In genomic region chr1:167489581-167490340, GRCh38 we compare ENCODE assay signal across 12 cellular contexts. TPM values are rescaled to one million over a fixed set of nuclear protein-coding genes. Genes with fewer than 3 reads are reported as not detected.
A peak's percentile ranks its signal among the peaks of the same experiment; 100 is the strongest.
DNase-seq lines count a peak whose midpoint lies in the region; ATAC-seq and TF ChIP-seq lines count a peak whose summit lies in the region.
"Had no signal": no experiment of that assay in that cellular context is flagged by ENCODE, and none has a peak within 500 bp of the region (broad histone marks: within the 10 kb centered on the region; RNA-seq: fewer than 3 reads in every experiment).

No MANE protein-coding gene starts in this region.

- H2BK120ac ChIP-seq in H9 (ENCODE audit: low read depth, low read length, poor library complexity, severe bottlenecking) (no peak overlapping the region), mesenchymal stem cell (ENCODE audit: low read depth, low read length) (no peak overlapping the region)

- H3K9me3 ChIP-seq in H9 (ENCODE audit: control insufficient read depth, low read depth, low read length) (no peaks in the 10 kb centered on the region), neural progenitor cell (ENCODE audit: low read depth) (no peaks in the 10 kb centered on the region), mesenchymal stem cell (ENCODE audit: control insufficient read depth, low read length) (no peaks in the 10 kb centered on the region)
- H3K9me3 ChIP-seq: esophagus squamous epithelium, left ventricle myocardium inferior had no signal

- no peak overlapping the region for H2AK5ac ChIP-seq in H9 (ENCODE audit: insufficient read length, low read length)
- H2AK5ac ChIP-seq in mesenchymal stem cell (ENCODE audit: low read length, severe bottlenecking) = no peak overlapping the region

- ATAC-seq in Right ventricle myocardium superior (ENCODE audit: poor library complexity) = no peak

- H3K4ac ChIP-seq in H9 (ENCODE audit: low read depth, low read length) (no peak overlapping the region; the same call in 1 of the 2 replicates), mesenchymal stem cell (ENCODE audit: low read depth in 1 of 2, low read length in 2 of 2) (no peak overlapping the region)

- H3F3A ChIP-seq in neural progenitor cell (ENCODE audit: low read depth) = peaks cover 53% of the 10 kb centered on the region

- H3K4me3 ChIP-seq in neural progenitor cell (peak overlapping the region; percentile 35), mesenchymal stem cell (ENCODE audit: insufficient read depth in 1 of 2, low read depth in 1 of 2, low read length in 2 of 2) (no peak overlapping the region)
- H3K4me3 ChIP-seq: esophagus squamous epithelium, left ventricle myocardium inferior had no signal

- H3K56ac ChIP-seq in H9 (ENCODE audit: insufficient read length, low read depth, low read length) = no peak overlapping the region

- H3K36me3 Mint-ChIP-seq in H9 (ENCODE audit: insufficient read depth in 1 of 3, low read depth in 3 of 3) (no peaks in the 10 kb centered on the region; a peak in 1 of 7 replicates), neural progenitor cell (no peaks in the 10 kb centered on the region)

- no peak overlapping the region for H4K5ac ChIP-seq in H9 (ENCODE audit: insufficient read length, low read depth, low read length)

- H3K9ac ChIP-seq in H9 (ENCODE audit: extremely low read depth, insufficient read length, low read length) (no peak overlapping the region), neural progenitor cell (no peak overlapping the region), mesenchymal stem cell (ENCODE audit: low read length) (no peak overlapping the region)

- intact Hi-C loops in Right ventricle myocardium superior (cut with DNase I) = no loop called here

- H3K4me1 Mint-ChIP-seq in H9 (peaks cover 47 to 56% of the 10 kb centered on the region in 2 experiments), neural progenitor cell (peaks cover 83% of the 10 kb centered on the region)

- H3K27me3 ChIP-seq in H9 (ENCODE audit: insufficient read depth, low read length) = no peaks in the 10 kb centered on the region
- no peaks in the 10 kb centered on the region for H3K27me3 ChIP-seq in neural progenitor cell
- peaks cover 22 to 33% of the 10 kb centered on the region in 2 experiments for H3K27me3 ChIP-seq in mesenchymal stem cell (ENCODE audit: control insufficient read depth in 1 of 2, insufficient read depth in 1 of 2, low read length in 2 of 2)

- H3K23me2 ChIP-seq in H9 (ENCODE audit: insufficient read length, low read depth, low read length, poor library complexity, severe bottlenecking) = no peaks in the 10 kb centered on the region

- H3K36me3 ChIP-seq in neural progenitor cell (no peaks in the 10 kb centered on the region), mesenchymal stem cell (ENCODE audit: control insufficient read depth in 1 of 2, insufficient read depth in 2 of 2, low read depth in 1 of 2, low read length in 2 of 2) (no peaks in the 10 kb centered on the region)
- H3K36me3 ChIP-seq: esophagus squamous epithelium, left ventricle myocardium inferior had no signal

- peak; percentile 74 for DNase-seq in H9
- DNase-seq in activated CD4-positive, alpha-beta T cell treated with anti-CD3 and anti-CD28 coated beads for 4 hours = peak; percentile 56 to 59
- peak; percentile 50 for DNase-seq in astrocyte of the hippocampus (ENCODE audit: low read depth, low spot score)
- peak; percentile 94 for DNase-seq in neural progenitor cell (ENCODE audit: low spot score)
- no peak for DNase-seq in Right ventricle myocardium superior
- DNase-seq in GF-D8 (lab: John Stamatoyannopoulos, UW) = no peak
- no peak for DNase-seq in NCI-H1417 treated with DMSO at 0.1 percent for 48 hours (lab: John Stamatoyannopoulos, UW)
- DNase-seq in mesenchymal stem cell = no peak
- DNase-seq: esophagus squamous epithelium, left ventricle myocardium inferior, NCI-H69 had no signal

- H3K4me3 Mint-ChIP-seq in H9 = peak overlapping the region; percentile 46 to 64
- H3K4me3 Mint-ChIP-seq in neural progenitor cell = peak overlapping the region; percentile 76

- no peak overlapping the region for H2BK20ac ChIP-seq in H9 (ENCODE audit: low read depth, low read length, poor library complexity, severe bottlenecking)

- no peak overlapping the region for H2BK5ac ChIP-seq in H9 (ENCODE audit: insufficient read length, low read length)
- H2BK5ac ChIP-seq in mesenchymal stem cell (ENCODE audit: low read depth, low read length, poor library complexity, severe bottlenecking) = no peak overlapping the region

- H2BK15ac ChIP-seq in H9 (ENCODE audit: low read depth, low read length) (no peak overlapping the region; the same call in 1 of the 2 replicates), mesenchymal stem cell (ENCODE audit: low read depth, poor library complexity, severe bottlenecking) (no peak overlapping the region)

- H4K8ac ChIP-seq in H9 (replicated peaks; ENCODE audit: insufficient read length, low read depth, low read length) = no peak overlapping the region
- H4K8ac ChIP-seq in mesenchymal stem cell (ENCODE audit: low read length) = no peak overlapping the region

- TF ChIP-seq CTCF in H9 (conservative IDR thresholded peaks at IDR 0.05) = no peak
- TF ChIP-seq CTCF in neural progenitor cell (IDR thresholded peaks at IDR 0.05) = no peak

- H3K79me1 ChIP-seq in H9 (ENCODE audit: insufficient read depth, low read depth, low read length, poor library complexity, severe bottlenecking) (no peaks in the 10 kb centered on the region), mesenchymal stem cell (replicated peaks; ENCODE audit: low read length, poor library complexity, severe bottlenecking) (no peaks in the 10 kb centered on the region)

- peak overlapping the region; percentile 79 for H3K4me2 ChIP-seq in H9 (ENCODE audit: insufficient read depth, insufficient read length, low read length)
- peak overlapping the region; percentile 75 for H3K4me2 ChIP-seq in neural progenitor cell
- no peak overlapping the region for H3K4me2 ChIP-seq in mesenchymal stem cell (ENCODE audit: low read length, poor library complexity, severe bottlenecking)

- H3T11ph ChIP-seq in H9 (ENCODE audit: low read length) = no peak overlapping the region

- no peak overlapping the region for H3K23ac ChIP-seq in H9 (ENCODE audit: insufficient read length, low read depth, low read length)
- no peak overlapping the region for H3K23ac ChIP-seq in mesenchymal stem cell (ENCODE audit: low read length in 2 of 2)

- H4K91ac ChIP-seq in H9 (ENCODE audit: insufficient read length, low read depth, low read length) = no peak overlapping the region
- no peak overlapping the region for H4K91ac ChIP-seq in mesenchymal stem cell (ENCODE audit: low read length)

- H4K20me1 ChIP-seq in H9 (ENCODE audit: control insufficient read depth, insufficient read depth, insufficient read length) (no peaks in the 10 kb centered on the region), neural progenitor cell (ENCODE audit: low read depth) (no peaks in the 10 kb centered on the region)

- H2AFZ ChIP-seq in H9 (ENCODE audit: low read length) = peak overlapping the region; percentile 41
- H2AFZ ChIP-seq in neural progenitor cell (replicated peaks) = no peak overlapping the region
- no peak overlapping the region for H2AFZ ChIP-seq in mesenchymal stem cell (ENCODE audit: low read depth, low read length)

- H3K18ac ChIP-seq in H9 (ENCODE audit: insufficient read length, low read depth, low read length) (peak overlapping the region; percentile 2), mesenchymal stem cell (ENCODE audit: low read depth in 1 of 2, low read length in 2 of 2) (no peak overlapping the region)

- H3K27ac ChIP-seq in H9 (ENCODE audit: insufficient read length, low read depth, low read length) = no peak overlapping the region
- H3K27ac ChIP-seq in neural progenitor cell = peak overlapping the region; percentile 90
- H3K27ac ChIP-seq in mesenchymal stem cell (ENCODE audit: low read length, poor library complexity, severe bottlenecking) = no peak overlapping the region
- H3K27ac ChIP-seq: esophagus squamous epithelium, left ventricle myocardium inferior had no signal

- peaks cover 0 to 6% of the 10 kb centered on the region in 2 experiments; a peak in 1 of 5 replicates for H3K9me3 Mint-ChIP-seq in H9
- H3K9me3 Mint-ChIP-seq in neural progenitor cell = no peaks in the 10 kb centered on the region

- peak overlapping the region; percentile 49; the same call in 1 of the 2 replicates for H3K14ac ChIP-seq in H9 (ENCODE audit: insufficient read depth, low read length)
- no peak overlapping the region for H3K14ac ChIP-seq in mesenchymal stem cell (ENCODE audit: low read length in 2 of 2)

- H2BK12ac ChIP-seq in H9 (ENCODE audit: insufficient read length, low read depth, low read length) = no peak overlapping the region
- no peak overlapping the region for H2BK12ac ChIP-seq in mesenchymal stem cell (ENCODE audit: low read length in 2 of 2)

- H3K79me2 ChIP-seq in H9 (ENCODE audit: insufficient read depth, low read length) (no peaks in the 10 kb centered on the region), neural progenitor cell (ENCODE audit: low read depth) (no peaks in the 10 kb centered on the region)

- no peaks in the 10 kb centered on the region; the same call in 1 of the 2 replicates for H3K4me1 ChIP-seq in H9 (ENCODE audit: insufficient read depth, low read length)
- peaks cover 60% of the 10 kb centered on the region for H3K4me1 ChIP-seq in neural progenitor cell
- H3K4me1 ChIP-seq in mesenchymal stem cell (ENCODE audit: control insufficient read depth, insufficient read depth, low read depth, low read length) = peaks cover 2% of the 10 kb centered on the region
- H3K4me1 ChIP-seq: left ventricle myocardium inferior had no signal

- peak overlapping the region; percentile 53 to 96 (median 85); a peak in 6 of 7 replicates for H3K27ac Mint-ChIP-seq in H9
- H3K27ac Mint-ChIP-seq in neural progenitor cell = peak overlapping the region; percentile 98

- WGBS in H9 (ENCODE audit: extremely low coverage, insufficient read length, low lambda C conversion rate) = 100% methylated on average over 1 of the region's 20 CpGs
- 63% methylated on average over 20 of the region's 20 CpGs for WGBS in mesenchymal stem cell

- H3K27me3 Mint-ChIP-seq in H9 (ENCODE audit: low read depth) (peaks cover 18% of the 10 kb centered on the region), neural progenitor cell (ENCODE audit: insufficient read depth, low read depth) (peaks cover 22% of the 10 kb centered on the region)

RNA-seq across cellular contexts. Expression of gene CD247, which starts 28.6 kb away (rescaled TPM):
- total RNA-seq in H9 (2021) = 0.90 and 1.2 TPM in 2 replicates
- total RNA-seq in neural progenitor cell (ENCODE audit: low replicate concordance) = 1.3 and 1.5 TPM in 2 replicates
- 0.54 TPM for total RNA-seq in Right ventricle myocardium superior
- not detected for polyA plus RNA-seq in mesenchymal stem cell (2013, experiment 1 of 2)
- not detected for polyA plus RNA-seq in mesenchymal stem cell (2013, experiment 2 of 2)
- total RNA-seq: renal cortical epithelial cell had no signal

Comparison
In these comparisons a context has a peak if more than half of its experiments do, and no peak if none do; other contexts are left out.
1. DNase-seq: peak in H9 (single experiment), activated CD4-positive, alpha-beta T cell treated with anti-CD3 and anti-CD28 coated beads for 4 hours (2 of 2), astrocyte of the hippocampus (single experiment) and neural progenitor cell (single experiment); none in Right ventricle myocardium superior (single experiment), GF-D8 (single experiment), NCI-H1417 treated with DMSO at 0.1 percent for 48 hours (single experiment) and mesenchymal stem cell (single experiment).